Comparison of ENCODE assay signal across 17 cellular contexts in the genomic region with DNA sequence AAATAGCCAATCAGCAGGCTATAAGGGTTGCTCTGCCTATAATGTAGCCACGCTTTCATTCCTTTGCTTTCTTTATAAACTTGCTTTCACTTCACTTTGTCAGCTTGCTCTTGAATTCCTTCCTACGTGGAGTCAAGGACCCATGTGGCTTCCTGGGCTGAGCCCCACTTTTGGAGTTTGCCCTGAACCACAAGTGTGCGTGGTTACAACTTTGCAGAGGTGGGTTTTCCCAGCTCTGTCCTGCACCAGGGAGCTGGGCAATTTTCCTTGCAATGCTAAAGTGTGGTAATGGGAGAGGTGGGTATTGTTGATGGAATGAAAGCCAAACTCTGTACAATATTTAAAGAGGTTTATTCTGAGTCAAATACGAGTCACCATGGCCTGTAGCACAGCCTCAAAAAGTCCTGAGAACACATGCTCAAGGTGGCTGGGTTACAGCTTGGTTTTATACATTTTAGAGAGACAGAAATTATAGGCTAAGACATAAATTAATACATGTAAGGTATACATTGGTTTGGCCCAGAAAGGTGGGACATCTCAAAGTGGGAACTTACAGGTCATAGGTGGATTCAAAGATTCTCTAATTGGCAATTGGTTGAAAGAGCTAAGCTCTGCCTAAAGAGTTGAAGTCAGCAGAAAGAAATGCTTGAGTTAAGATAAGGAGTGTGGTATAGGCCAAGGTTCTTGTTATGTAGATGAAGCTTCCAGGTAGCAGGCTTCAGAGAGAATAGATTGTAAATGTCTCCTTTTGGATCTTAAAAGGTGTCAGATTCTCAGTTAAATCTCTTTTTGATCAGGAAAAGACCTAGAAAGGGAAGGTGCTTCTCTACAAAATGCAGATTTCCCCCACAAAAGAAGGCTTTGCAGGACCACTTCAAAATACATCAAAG. TPM values are rescaled to one million over a fixed set of nuclear protein-coding genes. Genes with fewer than 3 reads are reported as not detected.
A peak's percentile ranks its signal among the peaks of the same experiment; 100 is the strongest.
DNase-seq lines count a peak whose midpoint lies in the region; ATAC-seq, FAIRE-seq and TF ChIP-seq lines count a peak whose summit lies in the region.
"Had no signal": no experiment of that assay in that cellular context is flagged by ENCODE, and none has a peak within 500 bp of the region (broad histone marks: within the 10 kb centered on the region; RNA-seq: fewer than 3 reads in every experiment).

No MANE protein-coding gene starts in this region.

- H3K4me2 ChIP-seq in H9 (ENCODE audit: insufficient read depth, insufficient read length, low read length) (no peak overlapping the region), astrocyte (ENCODE audit: low read length) (no peak overlapping the region), trophoblast cell (ENCODE audit: low read length) (no peak overlapping the region)
- H3K4me2 ChIP-seq: A549; BLaER1 treated with 17β-estradiol and CSF1 and Interleukin-3, amounts not matched to agents 10 nM and 100 nM; PC-9 had no signal

- no peak overlapping the region for H4K91ac ChIP-seq in H9 (ENCODE audit: insufficient read length, low read depth, low read length)
- no peak overlapping the region for H4K91ac ChIP-seq in trophoblast cell (ENCODE audit: low read depth, low read length)

- DNase-seq in H9: no peak
- no peak for DNase-seq in astrocyte (ENCODE audit: low read depth)
- DNase-seq in iPS DF 4.7 (ENCODE audit: extremely low read depth, low spot score): peak; percentile 49
- no peak for DNase-seq in trophoblast cell
- no peak for DNase-seq in NCI-H748 treated with DMSO at 0.1 percent for 48 hours (lab: John Stamatoyannopoulos, UW)
- DNase-seq in DMS53 (lab: John Stamatoyannopoulos, UW): no peak
- DNase-seq: H7, KBM-7, NCI-H1417 treated with DMSO at 0.1 percent for 48 hours, NCI-H1930, NCI-H82, PC-9 had no signal

- H3K23ac ChIP-seq in H9 (ENCODE audit: insufficient read length, low read depth, low read length): no peak overlapping the region
- H3K23ac ChIP-seq in trophoblast cell (ENCODE audit: low read length): no peak overlapping the region

- no peaks in the 10 kb centered on the region for H3K23me2 ChIP-seq in H9 (ENCODE audit: insufficient read length, low read depth, low read length, poor library complexity, severe bottlenecking)

- no peak overlapping the region for H2AK5ac ChIP-seq in H9 (ENCODE audit: insufficient read length, low read length)
- H2AK5ac ChIP-seq in trophoblast cell (ENCODE audit: low read length): no peak overlapping the region

- no peak for FAIRE-seq in astrocyte (lab: Jason Lieb, UNC)
- FAIRE-seq: A549, HTR-8/SVneo had no signal

- ATAC-seq in HG03520 (IDR thresholded peaks at IDR 0.05; ENCODE audit: unreplicated experiment): no peak
- ATAC-seq: A549 had no signal

- peak overlapping the region; percentile 21 for H3K27ac ChIP-seq in H9 (ENCODE audit: insufficient read length, low read depth, low read length)
- H3K27ac ChIP-seq in astrocyte (ENCODE audit: low read depth, low read length): no peak overlapping the region
- no peak overlapping the region for H3K27ac ChIP-seq in trophoblast cell (ENCODE audit: low read depth, low read length)
- H3K27ac ChIP-seq: A549; BLaER1 treated with 17β-estradiol and CSF1 and Interleukin-3, amounts not matched to agents 10 nM and 100 nM; HL-60; PC-9 had no signal

- H3K9me3 ChIP-seq in H9 (ENCODE audit: control insufficient read depth, low read depth, low read length) (peaks cover 12% of the 10 kb centered on the region), astrocyte (ENCODE audit: insufficient read depth, low read depth, low read length) (no peaks in the 10 kb centered on the region), trophoblast cell (ENCODE audit: insufficient read depth, low read depth, low read length) (peaks cover 2% of the 10 kb centered on the region)

- H2BK20ac ChIP-seq in H9 (ENCODE audit: low read depth, low read length, poor library complexity, severe bottlenecking): no peak overlapping the region

- H3K27me3 Mint-ChIP-seq in H9 (ENCODE audit: low read depth): no peaks in the 10 kb centered on the region; the same call in 1 of the 2 replicates
- H3K27me3 Mint-ChIP-seq in astrocyte (ENCODE audit: low read depth, unreplicated experiment): peaks cover 2% of the 10 kb centered on the region

- H3K4me1 Mint-ChIP-seq in H9 (peaks cover 19 to 29% of the 10 kb centered on the region in 2 experiments), astrocyte (ENCODE audit: low read depth, unreplicated experiment) (peaks cover 7% of the 10 kb centered on the region)

- no peaks in the 10 kb centered on the region for H3K4me1 ChIP-seq in H9 (ENCODE audit: insufficient read depth, low read length)
- no peaks in the 10 kb centered on the region for H3K4me1 ChIP-seq in astrocyte (ENCODE audit: insufficient read depth, low read length)
- no peaks in the 10 kb centered on the region for H3K4me1 ChIP-seq in trophoblast cell (ENCODE audit: control insufficient read depth in 1 of 2, insufficient read depth in 2 of 2, low read length in 2 of 2)
- H3K4me1 ChIP-seq: A549; BLaER1 treated with 17β-estradiol and CSF1 and Interleukin-3, amounts not matched to agents 10 nM and 100 nM had no signal

- no peaks in the 10 kb centered on the region for H3K36me3 ChIP-seq in astrocyte (ENCODE audit: insufficient read depth, low read length)
- no peaks in the 10 kb centered on the region for H3K36me3 ChIP-seq in trophoblast cell (ENCODE audit: control insufficient read depth in 1 of 2, insufficient read depth in 2 of 2, low read length in 2 of 2)
- H3K36me3 ChIP-seq: BLaER1 treated with 17β-estradiol and CSF1 and Interleukin-3, amounts not matched to agents 10 nM and 100 nM had no signal

- H3K27ac Mint-ChIP-seq in H9 (peak overlapping the region in 2 of 3 experiments; percentile 88 to 94; a peak in 5 of 7 replicates), astrocyte (ENCODE audit: unreplicated experiment) (peak overlapping the region; percentile 66)

- H3K14ac ChIP-seq in H9 (ENCODE audit: insufficient read depth, low read length) (no peak overlapping the region), trophoblast cell (ENCODE audit: low read length) (no peak overlapping the region)

- no peak overlapping the region for H2BK15ac ChIP-seq in H9 (ENCODE audit: low read depth, low read length)

- no peak overlapping the region for H3K9ac ChIP-seq in H9 (ENCODE audit: extremely low read depth, insufficient read length, low read length)
- no peak overlapping the region for H3K9ac ChIP-seq in astrocyte (ENCODE audit: low read length)
- H3K9ac ChIP-seq in trophoblast cell (ENCODE audit: low read length): peak overlapping the region; percentile 62
- H3K9ac ChIP-seq: BLaER1 treated with 17β-estradiol and CSF1 and Interleukin-3, amounts not matched to agents 10 nM and 100 nM had no signal

- no peaks in the 10 kb centered on the region for H3K27me3 ChIP-seq in H9 (ENCODE audit: insufficient read depth, low read length)
- no peaks in the 10 kb centered on the region for H3K27me3 ChIP-seq in astrocyte (ENCODE audit: insufficient read depth, low read length)
- H3K27me3 ChIP-seq in trophoblast cell (ENCODE audit: insufficient read depth, low read length): no peaks in the 10 kb centered on the region
- H3K27me3 ChIP-seq: BLaER1 treated with 17β-estradiol and CSF1 and Interleukin-3, amounts not matched to agents 10 nM and 100 nM had no signal

- no peak overlapping the region for H4K5ac ChIP-seq in H9 (ENCODE audit: insufficient read length, low read depth, low read length)

- peak overlapping the region; percentile 21 for H2BK12ac ChIP-seq in H9 (ENCODE audit: insufficient read length, low read depth, low read length)
- no peak overlapping the region for H2BK12ac ChIP-seq in trophoblast cell (ENCODE audit: low read length)

- TF ChIP-seq CTCF in H9 (conservative IDR thresholded peaks at IDR 0.05) (no peak), astrocyte (IDR thresholded peaks at IDR 0.05; ENCODE audit: insufficient read depth, low read depth, low read length) (no peak)

- no peaks in the 10 kb centered on the region for H4K20me1 ChIP-seq in H9 (ENCODE audit: control insufficient read depth, insufficient read depth, insufficient read length)
- no peaks in the 10 kb centered on the region for H4K20me1 ChIP-seq in astrocyte (ENCODE audit: insufficient read depth, low read length)
- H4K20me1 ChIP-seq: BLaER1 treated with 17β-estradiol and CSF1 and Interleukin-3, amounts not matched to agents 10 nM and 100 nM had no signal

- H4K12ac ChIP-seq in trophoblast cell (ENCODE audit: low read depth, low read length): no peak overlapping the region

- no peak overlapping the region for H3K18ac ChIP-seq in H9 (ENCODE audit: insufficient read length, low read depth, low read length)
- H3K18ac ChIP-seq in trophoblast cell (ENCODE audit: low read length): no peak overlapping the region

- H3K79me2 ChIP-seq in H9 (ENCODE audit: insufficient read depth, low read length): no peaks in the 10 kb centered on the region
- no peaks in the 10 kb centered on the region for H3K79me2 ChIP-seq in astrocyte (ENCODE audit: insufficient read depth, low read length)
- no peaks in the 10 kb centered on the region for H3K79me2 ChIP-seq in trophoblast cell (ENCODE audit: control insufficient read depth, insufficient read depth, low read length, poor library complexity)

- H3K79me1 ChIP-seq in H9 (ENCODE audit: insufficient read depth, low read depth, low read length, poor library complexity, severe bottlenecking): no peaks in the 10 kb centered on the region
- H3K79me1 ChIP-seq in trophoblast cell (ENCODE audit: low read length): no peaks in the 10 kb centered on the region

- H2BK5ac ChIP-seq in H9 (ENCODE audit: insufficient read length, low read length) (no peak overlapping the region), trophoblast cell (ENCODE audit: low read depth, low read length, poor library complexity) (no peak overlapping the region)

- H3K4ac ChIP-seq in H9 (ENCODE audit: low read depth, low read length) (no peak overlapping the region), trophoblast cell (ENCODE audit: low read depth, low read length) (no peak overlapping the region)

- peaks cover 16 to 46% of the 10 kb centered on the region in 2 experiments for H3K9me3 Mint-ChIP-seq in H9
- peaks cover 10% of the 10 kb centered on the region for H3K9me3 Mint-ChIP-seq in astrocyte (ENCODE audit: unreplicated experiment)

- H3K36me3 Mint-ChIP-seq in H9 (ENCODE audit: insufficient read depth in 1 of 3, low read depth in 3 of 3): peaks cover 23 to 28% (median 28%) of the 10 kb centered on the region in 3 experiments
- H3K36me3 Mint-ChIP-seq in astrocyte (ENCODE audit: low read depth, unreplicated experiment): no peaks in the 10 kb centered on the region

- H2BK120ac ChIP-seq in H9 (ENCODE audit: low read depth, low read length, poor library complexity, severe bottlenecking) (no peak overlapping the region), trophoblast cell (ENCODE audit: insufficient read depth, low read length, poor library complexity) (no peak overlapping the region)

- H3K4me3 ChIP-seq in astrocyte (ENCODE audit: insufficient read depth, low read depth, low read length) (no peak overlapping the region), trophoblast cell (ENCODE audit: low read depth, low read length) (no peak overlapping the region)
- H3K4me3 ChIP-seq: A549; BLaER1 treated with 17β-estradiol and CSF1 and Interleukin-3, amounts not matched to agents 10 nM and 100 nM; PC-9 had no signal

- no peak overlapping the region for H3K56ac ChIP-seq in H9 (ENCODE audit: insufficient read length, low read depth, low read length)

- H4K8ac ChIP-seq in H9 (replicated peaks; ENCODE audit: insufficient read length, low read depth, low read length) (no peak overlapping the region), trophoblast cell (ENCODE audit: low read depth, low read length) (no peak overlapping the region)

- no CpG with 5 or more reads among the region's 4 CpGs for WGBS in H9 (ENCODE audit: extremely low coverage, insufficient read length, low lambda C conversion rate)
- no CpG with 5 or more reads among the region's 4 CpGs for WGBS in trophoblast cell (ENCODE audit: extremely low coverage, insufficient coverage, insufficient read length)

- H3K4me3 Mint-ChIP-seq in H9 (no peak overlapping the region), astrocyte (ENCODE audit: unreplicated experiment) (no peak overlapping the region)

- no peak overlapping the region for H2AFZ ChIP-seq in H9 (ENCODE audit: low read length)
- H2AFZ ChIP-seq in astrocyte (ENCODE audit: low read depth, low read length): no peak overlapping the region
- H2AFZ ChIP-seq in trophoblast cell (ENCODE audit: insufficient read depth, low read length, poor library complexity): no peak overlapping the region
- H2AFZ ChIP-seq: PC-9 had no signal

- no peak overlapping the region for H3T11ph ChIP-seq in H9 (ENCODE audit: low read length)

RNA-seq across cellular contexts. Expression of gene COG2, which starts 41.9 kb away (rescaled TPM):
- 35.7 and 42.2 TPM in 2 replicates for total RNA-seq in H9 (2021)
- total RNA-seq in astrocyte: 25.9 and 27.1 TPM in 2 replicates
- polyA plus RNA-seq in trophoblast cell (2013): 13.7 and 13.8 TPM in 2 replicates
